ENCODE assay signal across 13 cellular contexts in the genomic region with DNA sequence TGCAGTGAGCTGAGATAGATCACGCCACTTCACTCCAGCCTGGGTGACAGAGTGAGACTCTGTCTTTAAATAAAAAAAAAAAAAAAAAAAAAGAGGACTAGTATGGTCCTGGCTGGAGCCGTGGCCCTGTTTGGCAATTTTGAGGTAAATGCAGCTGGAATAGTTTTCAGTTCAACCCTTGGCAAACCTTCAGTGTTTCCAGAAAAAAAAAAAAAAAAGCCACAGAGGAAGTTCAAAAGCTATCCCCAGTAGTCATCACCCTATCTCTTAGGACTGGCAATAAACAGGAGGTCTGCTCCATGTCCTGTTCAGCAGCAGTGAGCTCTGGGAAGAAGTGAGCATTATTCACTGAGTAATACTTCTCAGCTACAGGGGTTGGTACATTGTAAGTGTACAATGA. TPM values are rescaled to one million over a fixed set of nuclear protein-coding genes. Genes with fewer than 3 reads are reported as not detected.
A peak's percentile ranks its signal among the peaks of the same experiment; 100 is the strongest.
DNase-seq lines count a peak whose midpoint lies in the region; ATAC-seq and TF ChIP-seq lines count a peak whose summit lies in the region.
"Had no signal": no experiment of that assay in that cellular context is flagged by ENCODE, and none has a peak within 500 bp of the region (broad histone marks: within the 10 kb centered on the region; RNA-seq: fewer than 3 reads in every experiment).

No MANE protein-coding gene starts in this region.

- no peak for ATAC-seq in GM21576 (IDR thresholded peaks at IDR 0.05; ENCODE audit: unreplicated experiment)
- ATAC-seq in GM19455 (IDR thresholded peaks at IDR 0.05; ENCODE audit: unreplicated experiment), result no peak
- no peak for ATAC-seq in HG02678 (IDR thresholded peaks at IDR 0.05; ENCODE audit: unreplicated experiment)
- ATAC-seq: activated CD4-positive, CD25-positive, alpha-beta regulatory T cell treated with anti-CD3 and anti-CD28 coated beads, Interleukin-2, amount 50 U/mL, for 24 hours; naive thymus-derived CD4-positive, alpha-beta T cell had no signal

- intact Hi-C loops in testis (cut with DNase I; ENCODE audit: low total_unique reads), result no loop called here

- WGBS in testis, 2 donors, result 55 to 70% methylated on average over 2 of the region's 2 CpGs

- peak; percentile 86 for DNase-seq in HCEC 1CT
- peak; percentile 76 for DNase-seq in astrocyte of the spinal cord (ENCODE audit: low read depth, low spot score)
- DNase-seq in iris pigment epithelial cell (ENCODE audit: low read depth), result peak; percentile 83
- peak; percentile 22 for DNase-seq in testis
- DNase-seq in iPS-NIHi7 (ENCODE audit: extremely low spot score), result no peak
- DNase-seq: DMS153; naive thymus-derived CD4-positive, alpha-beta T cell; NCI-H345; stimulated activated naive CD4-positive, alpha-beta T cell treated with Interleukin-2 at 50 U/mL for 16 hours had no signal

- no peaks in the 10 kb centered on the region for H3K9me3 ChIP-seq in testis

- TF ChIP-seq CTCF in astrocyte of the spinal cord (IDR thresholded peaks at IDR 0.05; ENCODE audit: low read depth, low read length) (no peak), testis (IDR thresholded peaks at IDR 0.05) (no peak)

- peak overlapping the region in 1 of 2 donors; percentile 58 for H3K27ac ChIP-seq in testis

- peaks cover 17% of the 10 kb centered on the region for H3K4me1 ChIP-seq in testis

- no peaks in the 10 kb centered on the region for H3K36me3 ChIP-seq in testis (ENCODE audit: low read depth, missing control alignments)

- H3K27me3 ChIP-seq in testis, result no peaks in the 10 kb centered on the region

- in situ Hi-C loops in astrocyte of the spinal cord (cut with HindIII; ENCODE audit: low sequenced_read_pairs), result no loop called here

- TF ChIP-seq POLR2A in testis (IDR thresholded peaks at IDR 0.05), result no peak

- H3K4me3 ChIP-seq in astrocyte of the spinal cord (ENCODE audit: low read depth, low read length) (no peak overlapping the region), testis (no peak overlapping the region)

RNA-seq across cellular contexts. Expression of a gene that starts 56.8 kb away (rescaled TPM):
- total RNA-seq in testis, result 10 to 100 TPM; 43.3 to 47.9 TPM
- polyA plus RNA-seq in testis (ENCODE audit: insufficient read depth, low read depth, low replicate concordance), result 27.3 TPM
